ENCODE assay signal across 23 cellular contexts in the genomic region with DNA sequence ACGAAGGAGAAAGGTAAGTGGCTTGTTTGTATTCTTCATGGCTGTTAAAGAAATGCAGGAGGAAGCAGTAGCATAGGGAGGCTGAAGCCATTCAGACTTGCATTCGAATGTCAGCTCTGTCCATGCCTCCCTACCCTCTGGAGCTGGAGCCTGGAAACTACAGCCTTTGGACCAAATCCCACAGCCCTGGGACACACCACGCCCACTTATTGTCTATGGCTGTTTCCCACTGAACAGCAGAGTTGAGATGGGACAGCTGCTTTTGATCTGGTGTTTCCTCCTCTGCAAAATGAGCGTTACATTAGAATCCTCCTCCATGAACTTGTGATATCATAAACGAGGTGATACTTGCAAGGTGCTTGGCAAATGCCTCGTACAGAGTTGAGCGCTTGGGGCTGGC. TPM values are rescaled to one million over a fixed set of nuclear protein-coding genes. Genes with fewer than 3 reads are reported as not detected.
A peak's percentile ranks its signal among the peaks of the same experiment; 100 is the strongest.
DNase-seq lines count a peak whose midpoint lies in the region; ATAC-seq, FAIRE-seq and TF ChIP-seq lines count a peak whose summit lies in the region.
"Had no signal": no experiment of that assay in that cellular context is flagged by ENCODE, and none has a peak within 500 bp of the region (broad histone marks: within the 10 kb centered on the region; RNA-seq: fewer than 3 reads in every experiment).

No MANE protein-coding gene starts in this region.

- 39 to 53% methylated on average over 3 to 5 of the region's 7 CpGs for WGBS in gastroesophageal sphincter (ENCODE audit: low coverage in 1 of 2), 2 donors
- 64 to 72% (median 68%) methylated on average over 7 of the region's 7 CpGs for WGBS in adrenal gland, 4 donors

- TF ChIP-seq POLR2A in gastroesophageal sphincter (IDR thresholded peaks at IDR 0.05), result no peak
- TF ChIP-seq POLR2A in adrenal gland (IDR thresholded peaks at IDR 0.05), result no peak

- TF ChIP-seq EP300 in gastroesophageal sphincter (IDR thresholded peaks at IDR 0.05), result no peak

- H3K27ac ChIP-seq in gastroesophageal sphincter (peak overlapping the region in 3 of 4 donors; percentile 39 to 82 (median 79)), adrenal gland (no peak overlapping the region)
- H3K27ac ChIP-seq: BLaER1, ovary, WERI-Rb-1 had no signal

- no peak for DNase-seq in Right ventricle myocardium inferior (ENCODE audit: missing footprints)
- DNase-seq in cardiac septum (ENCODE audit: low spot score), result no peak
- peak in 1 of 3 donors; percentile 36 for DNase-seq in mucosa of descending colon
- DNase-seq in BE2C, result no peak
- no peak for DNase-seq in HTR-8/SVneo (ENCODE audit: insufficient read length, low spot score)
- DNase-seq in cerebellar nuclear complex (lab: John Stamatoyannopoulos, UW), result no peak
- no peak for DNase-seq in adrenal gland
- DNase-seq: 8988T; activated CD4-positive, alpha-beta T cell treated with anti-CD3 and anti-CD28 coated beads, Interleukin-2, amount 50 U/mL, for 48 hours; activated T-cell treated with anti-CD3 and anti-CD28 coated beads for 4 hours; Calu3; NCI-H1436; NCI-H2171 treated with DMSO at 0.1 percent for 48 hours; SIG-M5; sigmoid colon; stimulated activated naive CD4-positive, alpha-beta T cell; T-helper 2 cell; WERI-Rb-1 had no signal

- H3K4me3 ChIP-seq in gastroesophageal sphincter (peak overlapping the region in 1 of 2 donors; percentile 46), mucosa of descending colon (no peak overlapping the region), BE2C (ENCODE audit: low read depth, low read length) (no peak overlapping the region), adrenal gland (no peak overlapping the region)
- H3K4me3 ChIP-seq: BLaER1, ovary, sigmoid colon had no signal

- H3K36me3 ChIP-seq in gastroesophageal sphincter (peaks cover 0 to 5% of the 10 kb centered on the region in 2 donors), mucosa of descending colon (ENCODE audit: low read depth) (no peaks in the 10 kb centered on the region), BE2C (no peaks in the 10 kb centered on the region), adrenal gland (replicated peaks in 1 of 2) (no peaks in the 10 kb centered on the region)
- H3K36me3 ChIP-seq: BLaER1, ovary, sigmoid colon, WERI-Rb-1 had no signal

- FAIRE-seq in HTR-8/SVneo (lab: Jason Lieb, UNC), result no peak
- FAIRE-seq: frontal cortex had no signal

- H3K9me3 ChIP-seq in gastroesophageal sphincter (no peaks in the 10 kb centered on the region), mucosa of descending colon (no peaks in the 10 kb centered on the region), BE2C (no peaks in the 10 kb centered on the region), adrenal gland (replicated peaks in 1 of 3) (no peaks in the 10 kb centered on the region)
- H3K9me3 ChIP-seq: BLaER1, ovary, sigmoid colon had no signal

- intact Hi-C loops in Right ventricle myocardium inferior (cut with DNase I) (no loop called here), cardiac septum (cut with DNase I) (loop anchor here (10.0 kb wide), 1 partner anchor 321 kb away; no protein-coding TSS in a partner anchor), mucosa of descending colon (cut with DNase I, micrococcal nuclease) (no loop called here), adrenal gland (cut with DNase I) (no loop called here)

- H3K4me1 ChIP-seq in gastroesophageal sphincter, result peaks cover 0 to 60% (median 0%) of the 10 kb centered on the region in 3 donors
- no peaks in the 10 kb centered on the region for H3K4me1 ChIP-seq in mucosa of descending colon (ENCODE audit: low read depth)
- 0 out of 2 replicates have a peak, but pooled peaks cover 3% of the 10 kb centered on the region for H3K4me1 ChIP-seq in BE2C
- H3K4me1 ChIP-seq in adrenal gland (replicated peaks in 1 of 2), result peaks cover 0 to 15% of the 10 kb centered on the region in 2 donors

- peak; percentile 35 for ATAC-seq in Right ventricle myocardium inferior
- no peak for ATAC-seq in gastroesophageal sphincter
- ATAC-seq in mucosa of descending colon, result peak; percentile 37

- TF ChIP-seq CTCF in gastroesophageal sphincter (IDR thresholded peaks at IDR 0.05), result no peak
- no peak for TF ChIP-seq CTCF in mucosa of descending colon (IDR thresholded peaks at IDR 0.05)
- TF ChIP-seq CTCF in BE2C (IDR thresholded peaks at IDR 0.05; ENCODE audit: low read depth, low read length), result no peak
- no peak for TF ChIP-seq CTCF in adrenal gland (IDR thresholded peaks at IDR 0.05)

- H3K27me3 ChIP-seq in gastroesophageal sphincter (no peaks in the 10 kb centered on the region), BE2C (no peaks in the 10 kb centered on the region), adrenal gland (no peaks in the 10 kb centered on the region)
- H3K27me3 ChIP-seq: BLaER1, ovary, sigmoid colon had no signal

RNA-seq across cellular contexts. Expression of gene FAM107A, which starts 3.6 kb away (rescaled TPM):
- 82.9 TPM for total RNA-seq in Right ventricle myocardium inferior
- 29.9 TPM for total RNA-seq in cardiac septum
- total RNA-seq in gastroesophageal sphincter, result 100 to 1,000 TPM in 1 of 4 donors, 10 to 100 TPM in 3; 27.9 to 109 (median 83.8) TPM
- 10 to 100 TPM in 2 of 3 donors, 1 to 10 TPM in 1; 2.2 to 24.1 (median 23.6) TPM for total RNA-seq in mucosa of descending colon
- polyA plus RNA-seq in BE2C (2012; ENCODE audit: insufficient read depth, insufficient read length, low read depth), result not detected
- 10 to 100 TPM in 1 of 8 donors, 1 to 10 TPM in 7; 3.0 to 11.6 (median 5.8) TPM for total RNA-seq in adrenal gland
- 10 to 100 TPM in 1 of 3 donors, 1 to 10 TPM in 2; 4.9 to 12.5 (median 6.8) TPM for polyA plus RNA-seq in adrenal gland
- total RNA-seq: Calu3, OCI-LY7 had no signal

RNA-seq across cellular contexts. Expression of gene ACOX2, which starts 36.6 kb away (rescaled TPM):
- total RNA-seq in Right ventricle myocardium inferior (33.4 TPM), cardiac septum (31.2 TPM), gastroesophageal sphincter (10 to 100 TPM; 17.3 to 43.3 (median 23.6) TPM), mucosa of descending colon (10 to 100 TPM; 34.8 to 51.2 (median 48.9) TPM), adrenal gland (10 to 100 TPM; 11.3 to 52.4 (median 32.8) TPM)
- not detected for polyA plus RNA-seq in BE2C (2012; ENCODE audit: insufficient read depth, insufficient read length, low read depth)
- 10 to 100 TPM; 24.0 to 65.5 (median 56.4) TPM for polyA plus RNA-seq in adrenal gland
- total RNA-seq: OCI-LY7 had no signal

Comparison
In these comparisons a context has a peak if more than half of its experiments do, and no peak if none do; other contexts are left out.
1. H3K27ac ChIP-seq: peak in gastroesophageal sphincter (3 of 4); none in adrenal gland (0 of 5).